23 cellular contexts compared by ENCODE assay signal in the genomic region with DNA sequence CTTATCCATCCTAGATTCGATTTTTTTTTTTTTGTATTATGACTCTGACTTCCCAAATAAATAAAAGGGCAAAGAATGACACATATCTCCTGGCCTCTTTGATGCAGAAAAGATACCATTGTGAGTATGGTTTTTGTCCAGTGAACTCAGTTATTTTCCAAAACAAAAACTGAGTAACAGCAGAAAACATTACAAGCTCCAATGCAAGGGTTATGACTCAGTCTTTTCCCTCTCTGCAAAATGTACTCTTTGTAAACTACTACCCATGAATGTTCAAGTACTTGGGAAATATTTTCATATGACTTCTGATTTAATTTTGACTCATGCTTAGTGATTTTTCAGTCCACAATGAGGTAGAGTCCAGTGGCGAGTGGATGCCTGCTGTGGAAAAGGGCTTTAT.
A peak's percentile ranks its signal among the peaks of the same experiment; 100 is the strongest.
DNase-seq lines count a peak whose midpoint lies in the region; ATAC-seq, FAIRE-seq and TF ChIP-seq lines count a peak whose summit lies in the region.
"Had no signal": no experiment of that assay in that cellular context is flagged by ENCODE, and none has a peak within 500 bp of the region (broad histone marks: within the 10 kb centered on the region; RNA-seq: fewer than 3 reads in every experiment).

No MANE protein-coding gene starts in this region.

- TF ChIP-seq EP300 in ovary (IDR thresholded peaks at IDR 0.05): no peak

- H3K4me1 ChIP-seq in ovary (ENCODE audit: insufficient read depth): no peaks in the 10 kb centered on the region
- H3K4me1 ChIP-seq: adrenal gland, gastroesophageal sphincter, stomach had no signal

- no peaks in the 10 kb centered on the region for H3K9me3 ChIP-seq in ovary
- H3K9me3 ChIP-seq: adrenal gland, gastroesophageal sphincter, stomach had no signal

- H3K36me3 ChIP-seq in bronchial epithelial cell (ENCODE audit: control insufficient read depth, insufficient read depth, low read length): no peaks in the 10 kb centered on the region
- no peaks in the 10 kb centered on the region for H3K36me3 ChIP-seq in ovary
- H3K36me3 ChIP-seq: adrenal gland, gastroesophageal sphincter, stomach had no signal

- no peak for FAIRE-seq in bronchial epithelial cell (lab: Jason Lieb, UNC)
- FAIRE-seq: HTR-8/SVneo had no signal

- H3K27me3 ChIP-seq in bronchial epithelial cell (ENCODE audit: control insufficient read depth, insufficient read depth, low read length) (no peaks in the 10 kb centered on the region), ovary (no peaks in the 10 kb centered on the region)
- H3K27me3 ChIP-seq: adrenal gland, gastroesophageal sphincter, stomach had no signal

- TF ChIP-seq CTCF in AG10803 (conservative IDR thresholded peaks at IDR 0.05; ENCODE audit: low read length): no peak
- no peak for TF ChIP-seq CTCF in bronchial epithelial cell (IDR thresholded peaks at IDR 0.05; ENCODE audit: insufficient read depth, low read length, severe bottlenecking)
- no peak for TF ChIP-seq CTCF in ovary (IDR thresholded peaks at IDR 0.05)

- no peak overlapping the region for H3K27ac ChIP-seq in ovary
- H3K27ac ChIP-seq: adrenal gland, gastroesophageal sphincter, stomach had no signal

- H3K4me3 ChIP-seq in AG10803 (ENCODE audit: low read length): no peak overlapping the region
- H3K4me3 ChIP-seq in bronchial epithelial cell (ENCODE audit: low read depth, low read length): no peak overlapping the region
- H3K4me3 ChIP-seq in ovary: no peak overlapping the region
- H3K4me3 ChIP-seq: adrenal gland, gastroesophageal sphincter, stomach had no signal

- 38 to 64% (median 55%) methylated on average over 2 of the region's 2 CpGs for WGBS in ovary, 3 donors

- intact Hi-C loops in sciatic nerve (cut with DNase I) (no loop called here), ovary (cut with DNase I) (no loop called here)

- DNase-seq in AG10803 (ENCODE audit: low read depth) (peak; percentile 21), M059J (ENCODE audit: low read depth) (peak; percentile 86), bronchial epithelial cell (ENCODE audit: low read depth) (peak; percentile 70), foreskin melanocyte (peak; percentile 94), amygdala (lab: John Stamatoyannopoulos, UW) (no peak), sciatic nerve (ENCODE audit: low spot score) (no peak), ovary (no peak), HT-29 (ENCODE audit: low spot score) (no peak)
- DNase-seq: activated CD4-positive, alpha-beta T cell treated with anti-CD3 and anti-CD28 coated beads, Interleukin-2, amount 10 ng/mL, durations not matched to agents 24 days and 14 days; activated CD8-positive, alpha-beta memory T cell treated with anti-CD3 and anti-CD28 coated beads, Interleukin-2, amount 50 U/mL, for 4 hours; activated gamma-delta T cell; adrenal gland; left colon; midbrain; NCI-H524 treated with DMSO at 0.1 percent for 48 hours; nephron progenitor cell; Right ventricle myocardium superior; small intestine; stimulated activated CD4-positive, alpha-beta T cell treated with anti-CD3 and anti-CD28 coated beads, Interleukin-4, amount 100 ng/mL, for 24 hours; stomach; T-cell had no signal

- no peak for TF ChIP-seq POLR2A in ovary (IDR thresholded peaks at IDR 0.05)

- no peak for ATAC-seq in sciatic nerve
- ATAC-seq: gastroesophageal sphincter, left colon, T-cell had no signal

Comparison
In these comparisons a context has a peak if more than half of its experiments do, and no peak if none do; other contexts are left out.
1. DNase-seq: peak in AG10803 (single experiment), M059J (single experiment), bronchial epithelial cell (single experiment) and foreskin melanocyte (single experiment); none in amygdala (0 of 56), sciatic nerve (single experiment), ovary (0 of 5) and HT-29 (single experiment).